In the genomic region with DNA sequence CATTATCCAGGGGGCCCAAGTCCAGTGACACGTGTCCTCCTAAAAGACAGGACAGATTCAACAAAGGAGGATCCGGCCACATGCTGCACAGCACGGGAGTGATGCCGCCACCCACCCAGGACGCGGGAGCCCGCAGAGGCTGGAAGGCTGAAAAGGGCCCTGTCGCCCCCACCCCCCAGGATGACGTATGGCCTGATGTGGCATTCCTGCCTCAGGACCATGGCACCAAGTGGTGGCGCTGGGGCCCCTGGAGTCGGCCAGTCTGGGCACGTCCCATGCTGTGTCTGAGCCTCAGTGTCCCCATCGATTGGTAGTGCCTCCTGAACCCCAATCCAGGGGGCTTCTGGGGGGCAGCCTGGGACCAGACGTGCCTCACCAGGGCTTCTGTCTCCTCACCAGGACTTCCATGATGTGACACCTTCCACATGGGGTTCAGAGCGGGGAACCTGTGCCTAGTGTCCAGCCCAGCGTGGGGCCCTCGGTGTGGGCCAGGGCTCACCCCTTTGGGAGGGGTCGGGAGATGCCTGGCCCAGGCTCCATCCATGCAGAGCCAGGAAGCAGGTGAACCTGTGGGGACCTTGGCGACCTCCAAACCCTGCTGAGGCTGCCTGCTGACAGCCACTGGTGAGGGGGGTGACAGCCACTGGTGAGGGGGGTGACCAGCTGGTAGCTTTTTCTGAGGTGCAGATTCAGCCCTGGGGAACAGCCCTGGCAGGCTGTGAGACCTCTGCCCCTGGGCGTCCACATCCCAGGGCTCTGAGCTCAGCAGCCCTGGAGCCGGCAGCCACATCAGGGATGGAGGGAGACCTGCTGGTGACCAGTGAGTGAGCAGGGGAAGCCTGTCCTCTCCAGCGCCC, we compare ENCODE assay signal across 12 cellular contexts.
DNase-seq lines count a peak whose midpoint lies in the region; ATAC-seq and TF ChIP-seq lines count a peak whose summit lies in the region.
"Had no signal": no experiment of that assay in that cellular context is flagged by ENCODE, and none has a peak within 500 bp of the region (broad histone marks: within the 10 kb centered on the region; RNA-seq: fewer than 3 reads in every experiment).

No MANE protein-coding gene starts in this region.

- H2AFZ ChIP-seq in neuronal stem cell (ENCODE audit: low read length) (no peak overlapping the region), trophoblast cell (ENCODE audit: insufficient read depth, low read length, poor library complexity) (no peak overlapping the region)

- DNase-seq in activated naive CD8-positive, alpha-beta T cell treated with anti-CD3 and anti-CD28 coated beads, Interleukin-2, amount 10 ng/mL, durations not matched to agents 7 days and 5 days: peak; percentile 21
- no peak for DNase-seq in activated naive CD8-positive, alpha-beta T cell treated with anti-CD3 and anti-CD28 coated beads, Interleukin-2, amount 50 U/mL, for 24 hours
- DNase-seq in neuronal stem cell (ENCODE audit: low spot score) (no peak), uterus (peak; percentile 9 to 12), NCI-H2029 (lab: John Stamatoyannopoulos, UW) (no peak), trophoblast cell (no peak)
- DNase-seq: NCI-H2107 had no signal

- no peak overlapping the region for H2BK5ac ChIP-seq in neuronal stem cell (ENCODE audit: low read length)
- H2BK5ac ChIP-seq in trophoblast cell (ENCODE audit: low read depth, low read length, poor library complexity): no peak overlapping the region

- intact Hi-C loops in uterus (cut with DNase I; ENCODE audit: low total_unique reads): no loop called here

- H4K8ac ChIP-seq in neuronal stem cell (ENCODE audit: low read depth, low read length) (no peak overlapping the region), trophoblast cell (ENCODE audit: low read depth, low read length) (no peak overlapping the region)

- TF ChIP-seq CTCF in gastroesophageal sphincter (IDR thresholded peaks at IDR 0.05) (no peak), uterus (IDR thresholded peaks at IDR 0.05) (no peak)

- H3K4me1 ChIP-seq in gastroesophageal sphincter (no peaks in the 10 kb centered on the region), neuronal stem cell (ENCODE audit: control insufficient read depth in 2 of 2, insufficient read depth in 1 of 2, low read depth in 1 of 2, low read length in 2 of 2) (no peaks in the 10 kb centered on the region), uterus (no peaks in the 10 kb centered on the region), trophoblast cell (ENCODE audit: control insufficient read depth in 1 of 2, insufficient read depth in 2 of 2, low read length in 2 of 2) (no peaks in the 10 kb centered on the region)

- H3K4me3 Mint-ChIP-seq in activated naive CD8-positive, alpha-beta T cell treated with anti-CD3 and anti-CD28 coated beads, Interleukin-2, amount 10 ng/mL, durations not matched to agents 7 days and 5 days: no peak overlapping the region
- no peak overlapping the region for H3K4me3 Mint-ChIP-seq in activated naive CD8-positive, alpha-beta T cell treated with anti-CD3 and anti-CD28 coated beads, Interleukin-2, amount 50 U/mL, for 24 hours
- no peak overlapping the region for H3K4me3 Mint-ChIP-seq in activated T-helper 17 cell treated with anti-CD3 and anti-CD28 coated beads, Interleukin-2, amount 50 U/mL, for 72 hours

- H3K4ac ChIP-seq in neuronal stem cell (ENCODE audit: low read length) (no peak overlapping the region), trophoblast cell (ENCODE audit: low read depth, low read length) (no peak overlapping the region)

- H3K79me2 ChIP-seq in trophoblast cell (ENCODE audit: control insufficient read depth, insufficient read depth, low read length, poor library complexity): no peaks in the 10 kb centered on the region

- no peaks in the 10 kb centered on the region for H3K4me1 Mint-ChIP-seq in activated naive CD8-positive, alpha-beta T cell treated with anti-CD3 and anti-CD28 coated beads, Interleukin-2, amount 10 ng/mL, durations not matched to agents 7 days and 5 days
- H3K4me1 Mint-ChIP-seq in activated naive CD8-positive, alpha-beta T cell treated with anti-CD3 and anti-CD28 coated beads, Interleukin-2, amount 50 U/mL, for 24 hours: peaks cover 3% of the 10 kb centered on the region
- H3K4me1 Mint-ChIP-seq in activated T-helper 17 cell treated with anti-CD3 and anti-CD28 coated beads, Interleukin-2, amount 50 U/mL, for 72 hours: no peaks in the 10 kb centered on the region

- peak overlapping the region; percentile 65 for H3K18ac ChIP-seq in neuronal stem cell (ENCODE audit: low read length)
- no peak overlapping the region for H3K18ac ChIP-seq in trophoblast cell (ENCODE audit: low read length)

- no peaks in the 10 kb centered on the region for H3K9me3 Mint-ChIP-seq in activated naive CD8-positive, alpha-beta T cell treated with anti-CD3 and anti-CD28 coated beads, Interleukin-2, amount 10 ng/mL, durations not matched to agents 7 days and 5 days
- no peaks in the 10 kb centered on the region for H3K9me3 Mint-ChIP-seq in activated naive CD8-positive, alpha-beta T cell treated with anti-CD3 and anti-CD28 coated beads, Interleukin-2, amount 50 U/mL, for 24 hours
- H3K9me3 Mint-ChIP-seq in activated T-helper 17 cell treated with anti-CD3 and anti-CD28 coated beads, Interleukin-2, amount 50 U/mL, for 72 hours: no peaks in the 10 kb centered on the region
- H3K9me3 Mint-ChIP-seq: activated naive CD4-positive, alpha-beta T cell treated with anti-CD3 and anti-CD28 coated beads, Interleukin-2, amount 50 U/mL, for 72 hours had no signal

- TF ChIP-seq POLR2A in gastroesophageal sphincter (IDR thresholded peaks at IDR 0.05): no peak
- no peak for TF ChIP-seq POLR2A in uterus (IDR thresholded peaks at IDR 0.05)

- H4K91ac ChIP-seq in neuronal stem cell (ENCODE audit: low read depth, low read length, poor library complexity) (no peak overlapping the region), trophoblast cell (ENCODE audit: low read depth, low read length) (no peak overlapping the region)

- H3K27ac ChIP-seq in gastroesophageal sphincter: no peak overlapping the region
- H3K27ac ChIP-seq in neuronal stem cell (replicated peaks; ENCODE audit: low read length): no peak overlapping the region
- H3K27ac ChIP-seq in uterus: no peak overlapping the region
- no peak overlapping the region for H3K27ac ChIP-seq in trophoblast cell (ENCODE audit: low read depth, low read length)
- H3K27ac ChIP-seq: SK-N-MC, skin epidermis had no signal

- no peak overlapping the region for H3K4me2 ChIP-seq in neuronal stem cell (ENCODE audit: insufficient read depth, low read length, poor library complexity, severe bottlenecking)
- no peak overlapping the region for H3K4me2 ChIP-seq in trophoblast cell (ENCODE audit: low read length)

- H2BK12ac ChIP-seq in neuronal stem cell (ENCODE audit: low read length): no peak overlapping the region
- no peak overlapping the region for H2BK12ac ChIP-seq in trophoblast cell (ENCODE audit: low read length)

- no peak overlapping the region for H3K9ac ChIP-seq in neuronal stem cell (ENCODE audit: low read depth, low read length, poor library complexity)
- no peak overlapping the region for H3K9ac ChIP-seq in trophoblast cell (ENCODE audit: low read length)

- peaks cover 29% of the 10 kb centered on the region for H3K27me3 ChIP-seq in gastroesophageal sphincter
- peaks cover 0 to 14% (median 0%) of the 10 kb centered on the region in 3 experiments for H3K27me3 ChIP-seq in neuronal stem cell (ENCODE audit: control insufficient read depth in 3 of 3, insufficient read depth in 3 of 3, low read depth in 1 of 3, low read length in 3 of 3)
- H3K27me3 ChIP-seq in uterus: no peaks in the 10 kb centered on the region
- H3K27me3 ChIP-seq in trophoblast cell (ENCODE audit: insufficient read depth, low read length): no peaks in the 10 kb centered on the region

- H3K23ac ChIP-seq in neuronal stem cell (ENCODE audit: low read depth, low read length, poor library complexity) (no peak overlapping the region), trophoblast cell (ENCODE audit: low read length) (no peak overlapping the region)

- H2BK120ac ChIP-seq in neuronal stem cell (ENCODE audit: low read depth, low read length) (no peak overlapping the region), trophoblast cell (ENCODE audit: insufficient read depth, low read length, poor library complexity) (no peak overlapping the region)

- 57% methylated on average over 1 of the region's 22 CpGs; no CpG with 5 or more reads in 1 of the 2 donors for WGBS in gastroesophageal sphincter (ENCODE audit: low coverage in 1 of 2), 2 donors
- WGBS in neuronal stem cell (ENCODE audit: extremely low coverage in 2 of 2, insufficient read length in 2 of 2, insufficient replicate concordance in 1 of 2), 2 donors: no CpG with 5 or more reads among the region's 22 CpGs
- no CpG with 5 or more reads among the region's 22 CpGs for WGBS in trophoblast cell (ENCODE audit: extremely low coverage, insufficient coverage, insufficient read length)

- TF ChIP-seq EP300 in gastroesophageal sphincter (IDR thresholded peaks at IDR 0.05): no peak

- H4K12ac ChIP-seq in trophoblast cell (ENCODE audit: low read depth, low read length): no peak overlapping the region

- H3K79me1 ChIP-seq in neuronal stem cell (ENCODE audit: low read depth, low read length) (no peaks in the 10 kb centered on the region), trophoblast cell (ENCODE audit: low read length) (no peaks in the 10 kb centered on the region)

- no peak overlapping the region for H3K27ac Mint-ChIP-seq in activated naive CD8-positive, alpha-beta T cell treated with anti-CD3 and anti-CD28 coated beads, Interleukin-2, amount 10 ng/mL, durations not matched to agents 7 days and 5 days
- H3K27ac Mint-ChIP-seq in activated naive CD8-positive, alpha-beta T cell treated with anti-CD3 and anti-CD28 coated beads, Interleukin-2, amount 50 U/mL, for 24 hours: no peak overlapping the region
- no peak overlapping the region for H3K27ac Mint-ChIP-seq in activated T-helper 17 cell treated with anti-CD3 and anti-CD28 coated beads, Interleukin-2, amount 50 U/mL, for 72 hours

- ATAC-seq in activated naive CD8-positive, alpha-beta T cell treated with anti-CD3 and anti-CD28 coated beads, Interleukin-2, amount 10 ng/mL, durations not matched to agents 7 days and 5 days (ENCODE audit: low read depth): no peak
- ATAC-seq in activated naive CD8-positive, alpha-beta T cell treated with anti-CD3 and anti-CD28 coated beads, Interleukin-2, amount 50 U/mL, for 24 hours: no peak
- ATAC-seq in gastroesophageal sphincter: peak; percentile 9
- no peak for ATAC-seq in activated T-helper 17 cell treated with anti-CD3 and anti-CD28 coated beads, Interleukin-2, amount 50 U/mL, for 72 hours (replicated peaks)
- ATAC-seq: activated naive CD4-positive, alpha-beta T cell treated with anti-CD3 and anti-CD28 coated beads, Interleukin-2, amount 50 U/mL, for 72 hours had no signal

- peak overlapping the region; percentile 27 for H2BK15ac ChIP-seq in neuronal stem cell (ENCODE audit: low read length)

- H3K36me3 ChIP-seq in gastroesophageal sphincter: no peaks in the 10 kb centered on the region
- no peaks in the 10 kb centered on the region for H3K36me3 ChIP-seq in neuronal stem cell (replicated peaks in 1 of 2; ENCODE audit: control insufficient read depth in 2 of 2, insufficient read depth in 2 of 2, low read length in 2 of 2)
- no peaks in the 10 kb centered on the region for H3K36me3 ChIP-seq in uterus
- H3K36me3 ChIP-seq in trophoblast cell (ENCODE audit: control insufficient read depth in 1 of 2, insufficient read depth in 2 of 2, low read length in 2 of 2): no peaks in the 10 kb centered on the region

- no peaks in the 10 kb centered on the region for H3K27me3 Mint-ChIP-seq in activated naive CD8-positive, alpha-beta T cell treated with anti-CD3 and anti-CD28 coated beads, Interleukin-2, amount 10 ng/mL, durations not matched to agents 7 days and 5 days
- H3K27me3 Mint-ChIP-seq in activated naive CD8-positive, alpha-beta T cell treated with anti-CD3 and anti-CD28 coated beads, Interleukin-2, amount 50 U/mL, for 24 hours: no peaks in the 10 kb centered on the region
- no peaks in the 10 kb centered on the region for H3K27me3 Mint-ChIP-seq in activated T-helper 17 cell treated with anti-CD3 and anti-CD28 coated beads, Interleukin-2, amount 50 U/mL, for 72 hours

- POLR2A ChIA-PET in activated naive CD8-positive, alpha-beta T cell treated with anti-CD3 and anti-CD28 coated beads, Interleukin-2, amount 10 ng/mL, durations not matched to agents 7 days and 5 days (lab: Charles Lee): no interaction called here

- H3K9me3 ChIP-seq in gastroesophageal sphincter (no peaks in the 10 kb centered on the region), neuronal stem cell (replicated peaks in 1 of 2; ENCODE audit: control insufficient read depth in 2 of 2, insufficient read depth in 1 of 2, low read depth in 1 of 2, low read length in 2 of 2) (no peaks in the 10 kb centered on the region), uterus (no peaks in the 10 kb centered on the region), trophoblast cell (ENCODE audit: insufficient read depth, low read depth, low read length) (no peaks in the 10 kb centered on the region)

- H2AK5ac ChIP-seq in neuronal stem cell (ENCODE audit: low read depth, low read length) (peak overlapping the region; percentile 18), trophoblast cell (ENCODE audit: low read length) (no peak overlapping the region)

- H3K14ac ChIP-seq in neuronal stem cell (ENCODE audit: low read length): no peak overlapping the region
- H3K14ac ChIP-seq in trophoblast cell (ENCODE audit: low read length): no peak overlapping the region

- H3K4me3 ChIP-seq in gastroesophageal sphincter (no peak overlapping the region), neuronal stem cell (ENCODE audit: low read length in 2 of 2) (no peak overlapping the region), uterus (no peak overlapping the region), trophoblast cell (ENCODE audit: low read depth, low read length) (no peak overlapping the region)
- H3K4me3 ChIP-seq: SK-N-MC, skin epidermis had no signal

- no peaks in the 10 kb centered on the region for H3K36me3 Mint-ChIP-seq in activated naive CD8-positive, alpha-beta T cell treated with anti-CD3 and anti-CD28 coated beads, Interleukin-2, amount 10 ng/mL, durations not matched to agents 7 days and 5 days
- H3K36me3 Mint-ChIP-seq in activated naive CD8-positive, alpha-beta T cell treated with anti-CD3 and anti-CD28 coated beads, Interleukin-2, amount 50 U/mL, for 24 hours (ENCODE audit: low read depth): no peaks in the 10 kb centered on the region
- no peaks in the 10 kb centered on the region for H3K36me3 Mint-ChIP-seq in activated T-helper 17 cell treated with anti-CD3 and anti-CD28 coated beads, Interleukin-2, amount 50 U/mL, for 72 hours (ENCODE audit: low read depth)
- H3K36me3 Mint-ChIP-seq: activated naive CD4-positive, alpha-beta T cell treated with anti-CD3 and anti-CD28 coated beads, Interleukin-2, amount 50 U/mL, for 72 hours had no signal

Comparison
In these comparisons a context has a peak if more than half of its experiments do, and no peak if none do; other contexts are left out.
1. DNase-seq: peak in activated naive CD8-positive, alpha-beta T cell treated with anti-CD3 and anti-CD28 coated beads, Interleukin-2, amount 10 ng/mL, durations not matched to agents 7 days and 5 days (single experiment) and uterus (2 of 2); none in activated naive CD8-positive, alpha-beta T cell treated with anti-CD3 and anti-CD28 coated beads, Interleukin-2, amount 50 U/mL, for 24 hours (single experiment), neuronal stem cell (single experiment), NCI-H2029 (single experiment) and trophoblast cell (0 of 2).